In genomic region chr3:63349583-63350177, GRCh38 we compare ENCODE assay signal across 8 cellular contexts.
DNase-seq lines count a peak whose midpoint lies in the region; ATAC-seq and TF ChIP-seq lines count a peak whose summit lies in the region.

No MANE protein-coding gene starts in this region.

- DNase-seq in DMS114 treated with DMSO at 0.1 percent for 48 hours (lab: John Stamatoyannopoulos, UW; ENCODE audit: unreplicated experiment) (peak; percentile 16), NCI-H748 treated with DMSO at 0.1 percent for 48 hours (lab: John Stamatoyannopoulos, UW) (peak; percentile 27), astrocyte of the spinal cord (ENCODE audit: low read depth, low spot score) (peak; percentile 72), iris pigment epithelial cell (ENCODE audit: low read depth) (peak; percentile 70)
- DNase-seq in stimulated activated CD8-positive, alpha-beta memory T cell treated with anti-CD3 and anti-CD28 coated beads, Interleukin-4, amount 100 ng/mL, for 48 hours = peak; percentile 39

- no peak overlapping the region for H3K4me3 ChIP-seq in astrocyte of the spinal cord (ENCODE audit: low read depth, low read length)

- in situ Hi-C loops in astrocyte of the spinal cord (cut with HindIII; ENCODE audit: low sequenced_read_pairs) = no loop called here

- TF ChIP-seq CTCF in astrocyte of the spinal cord (IDR thresholded peaks at IDR 0.05; ENCODE audit: low read depth, low read length) = peak; percentile 87

- ATAC-seq in GM18909 (IDR thresholded peaks at IDR 0.05; ENCODE audit: poor library complexity, unreplicated experiment) = peak; percentile 81
- ATAC-seq in HG03354 (IDR thresholded peaks at IDR 0.05; ENCODE audit: poor library complexity, severe bottlenecking, unreplicated experiment) = peak; percentile 86
- no peak for ATAC-seq in GM18520 (IDR thresholded peaks at IDR 0.05; ENCODE audit: unreplicated experiment)

Comparison
In these comparisons a context has a peak if more than half of its experiments do, and no peak if none do; other contexts are left out.
1. DNase-seq: peak in every context shown above with its lines; median percentile 72 in astrocyte of the spinal cord; 70 in iris pigment epithelial cell; 39 in stimulated activated CD8-positive, alpha-beta memory T cell treated with anti-CD3 and anti-CD28 coated beads, Interleukin-4, amount 100 ng/mL, for 48 hours; 27 in NCI-H748 treated with DMSO at 0.1 percent for 48 hours; 16 in DMS114 treated with DMSO at 0.1 percent for 48 hours.